In the genomic region with DNA sequence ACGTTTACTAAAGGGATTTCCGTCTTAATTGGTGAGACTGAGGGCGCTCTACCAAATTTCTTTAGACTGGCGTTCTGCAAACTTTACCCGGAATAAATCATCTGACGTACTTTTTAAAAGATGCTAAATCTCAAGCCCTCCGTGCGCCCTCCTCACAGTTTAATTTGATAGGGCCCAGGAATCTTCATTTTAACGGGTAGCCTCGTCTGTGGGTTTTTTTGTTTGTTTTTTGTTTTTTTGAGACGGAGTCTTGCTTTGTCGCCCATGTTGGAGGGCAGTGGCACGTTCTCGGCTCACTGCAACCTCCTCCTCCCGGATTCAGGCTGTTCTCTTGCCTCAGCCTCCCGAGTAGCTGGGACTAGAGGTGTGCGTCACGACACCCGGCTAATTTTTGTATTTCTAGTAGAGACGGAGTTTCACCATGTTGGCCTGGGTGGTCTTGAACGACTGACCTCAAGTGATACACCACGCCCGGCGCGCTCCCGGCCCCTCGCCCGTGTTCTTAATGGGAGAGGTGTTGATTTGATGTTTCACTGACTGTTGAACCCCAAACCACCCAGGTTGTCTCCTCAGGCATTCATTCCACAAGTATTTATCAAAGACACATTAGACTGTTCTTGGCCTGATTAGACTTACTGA, we compare ENCODE assay signal across 7 cellular contexts. TPM values are rescaled to one million over a fixed set of nuclear protein-coding genes. Genes with fewer than 3 reads are reported as not detected.
A peak's percentile ranks its signal among the peaks of the same experiment; 100 is the strongest.
DNase-seq lines count a peak whose midpoint lies in the region; ATAC-seq and TF ChIP-seq lines count a peak whose summit lies in the region.

No MANE protein-coding gene starts in this region.

- H3K9me3 Mint-ChIP-seq in activated T-helper 17 cell treated with anti-CD3 and anti-CD28 coated beads, Interleukin-2, amount 50 U/mL, for 72 hours, result no peaks in the 10 kb centered on the region
- H3K9me3 Mint-ChIP-seq in stimulated activated memory B cell treated with anti-CD40 and anti-IgM and Interleukin-4, amounts not matched to agents 10 μg/mL and 1 μg/mL and 100 μg/mL, for 72 hours, result no peaks in the 10 kb centered on the region

- H3K27ac Mint-ChIP-seq in activated T-helper 17 cell treated with anti-CD3 and anti-CD28 coated beads, Interleukin-2, amount 50 U/mL, for 72 hours, result peak overlapping the region; percentile 99
- H3K27ac Mint-ChIP-seq in stimulated activated memory B cell treated with anti-CD40 and anti-IgM and Interleukin-4, amounts not matched to agents 10 μg/mL and 1 μg/mL and 100 μg/mL, for 72 hours, result peak overlapping the region; percentile 99

- no peaks in the 10 kb centered on the region for H3K27me3 ChIP-seq in HL-60 (ENCODE audit: insufficient read depth, poor library complexity, severe bottlenecking)

- no peaks in the 10 kb centered on the region for H3K27me3 Mint-ChIP-seq in activated T-helper 17 cell treated with anti-CD3 and anti-CD28 coated beads, Interleukin-2, amount 50 U/mL, for 72 hours
- no peaks in the 10 kb centered on the region for H3K27me3 Mint-ChIP-seq in stimulated activated memory B cell treated with anti-CD40 and anti-IgM and Interleukin-4, amounts not matched to agents 10 μg/mL and 1 μg/mL and 100 μg/mL, for 72 hours

- no peak for DNase-seq in HL-60 (ENCODE audit: low read depth in 1 of 2, low spot score in 1 of 2)
- no peak for DNase-seq in NCI-H2107 (lab: John Stamatoyannopoulos, UW)
- DNase-seq in NCI-H446 (lab: John Stamatoyannopoulos, UW), result no peak
- DNase-seq in NCI-H128 (lab: John Stamatoyannopoulos, UW; ENCODE audit: unreplicated experiment), result no peak

- no peak for ATAC-seq in activated T-helper 17 cell treated with anti-CD3 and anti-CD28 coated beads, Interleukin-2, amount 50 U/mL, for 72 hours (replicated peaks)
- no peak for ATAC-seq in stimulated activated memory B cell treated with anti-CD40 and anti-IgM and Interleukin-4, amounts not matched to agents 10 μg/mL and 1 μg/mL and 100 μg/mL, for 72 hours

- H3K4me1 Mint-ChIP-seq in activated T-helper 17 cell treated with anti-CD3 and anti-CD28 coated beads, Interleukin-2, amount 50 U/mL, for 72 hours, result peaks cover 22% of the 10 kb centered on the region
- H3K4me1 Mint-ChIP-seq in stimulated activated memory B cell treated with anti-CD40 and anti-IgM and Interleukin-4, amounts not matched to agents 10 μg/mL and 1 μg/mL and 100 μg/mL, for 72 hours, result peaks cover 36% of the 10 kb centered on the region

- H3K4me3 Mint-ChIP-seq in activated T-helper 17 cell treated with anti-CD3 and anti-CD28 coated beads, Interleukin-2, amount 50 U/mL, for 72 hours, result peak overlapping the region; percentile 87
- H3K4me3 Mint-ChIP-seq in stimulated activated memory B cell treated with anti-CD40 and anti-IgM and Interleukin-4, amounts not matched to agents 10 μg/mL and 1 μg/mL and 100 μg/mL, for 72 hours, result peak overlapping the region; percentile 99

- peak overlapping the region; percentile 99 for H3K27ac ChIP-seq in HL-60 (replicated peaks)

- no peak for TF ChIP-seq CTCF in HL-60 (IDR thresholded peaks at IDR 0.05; ENCODE audit: insufficient read depth, low read length)

- no peaks in the 10 kb centered on the region for H3K9me3 ChIP-seq in iPS-18c (ENCODE audit: control insufficient read depth, insufficient read depth, low read length)

- H3K4me3 ChIP-seq in HL-60 (replicated peaks; ENCODE audit: insufficient read depth, low read length) (peak overlapping the region; percentile 88), iPS-18c (ENCODE audit: insufficient read depth, low read depth, low read length) (peak overlapping the region; percentile 98)

- H3K36me3 Mint-ChIP-seq in activated T-helper 17 cell treated with anti-CD3 and anti-CD28 coated beads, Interleukin-2, amount 50 U/mL, for 72 hours (ENCODE audit: low read depth), result peaks cover 78% of the 10 kb centered on the region
- peaks cover 13% of the 10 kb centered on the region for H3K36me3 Mint-ChIP-seq in stimulated activated memory B cell treated with anti-CD40 and anti-IgM and Interleukin-4, amounts not matched to agents 10 μg/mL and 1 μg/mL and 100 μg/mL, for 72 hours

RNA-seq across cellular contexts. Expression of a gene that starts 1.3 kb away (rescaled TPM):
- total RNA-seq in activated T-helper 17 cell treated with anti-CD3 and anti-CD28 coated beads, Interleukin-2, amount 50 U/mL, for 72 hours, result 10 to 100 TPM; 34.1 to 51.0 TPM

RNA-seq across cellular contexts. Expression of a gene that starts 1.6 kb away (rescaled TPM):
- 100 to 1,000 TPM in 1 of 2 donors, 10 to 100 TPM in 1; 78.8 to 138 TPM for total RNA-seq in activated T-helper 17 cell treated with anti-CD3 and anti-CD28 coated beads, Interleukin-2, amount 50 U/mL, for 72 hours

RNA-seq across cellular contexts. Expression of a gene that starts 27.4 kb away (rescaled TPM):
- total RNA-seq in activated T-helper 17 cell treated with anti-CD3 and anti-CD28 coated beads, Interleukin-2, amount 50 U/mL, for 72 hours, result 10 to 100 TPM; 14.3 to 20.6 TPM
